In the genomic region with DNA sequence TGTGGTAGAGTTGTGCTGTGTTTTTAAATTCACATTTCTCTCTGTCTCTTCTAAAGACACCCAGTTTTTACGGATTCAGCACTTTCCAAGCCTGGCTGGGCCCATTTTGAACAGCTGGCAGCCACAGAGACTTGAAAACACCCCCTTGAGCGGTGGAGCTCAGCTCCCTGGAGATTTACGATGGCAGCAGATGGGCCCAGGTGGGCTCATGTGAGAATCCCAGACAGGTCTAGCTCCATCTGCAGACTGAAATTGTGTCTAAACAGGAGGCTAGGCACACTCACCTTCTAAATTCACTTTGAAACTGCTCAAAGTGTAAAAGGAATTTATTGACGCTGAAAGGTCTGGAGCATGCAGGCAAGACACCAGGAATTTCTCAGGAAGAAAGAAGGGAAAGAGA, we compare ENCODE assay signal across 19 cellular contexts.
DNase-seq lines count a peak whose midpoint lies in the region; ATAC-seq and TF ChIP-seq lines count a peak whose summit lies in the region.
"Had no signal": no experiment of that assay in that cellular context is flagged by ENCODE, and none has a peak within 500 bp of the region (broad histone marks: within the 10 kb centered on the region; RNA-seq: fewer than 3 reads in every experiment).

No MANE protein-coding gene starts in this region.

- H3K27me3 Mint-ChIP-seq in brain: peaks cover 8% of the 10 kb centered on the region
- H3K27me3 Mint-ChIP-seq in progenitor cell of endocrine pancreas: no peaks in the 10 kb centered on the region
- H3K27me3 Mint-ChIP-seq in CD4-positive, alpha-beta memory T cell: peaks cover 2 to 3% of the 10 kb centered on the region in 2 donors
- H3K27me3 Mint-ChIP-seq in activated CD4-positive, alpha-beta T cell treated with anti-CD3 and anti-CD28 coated beads for 36 hours: no peaks in the 10 kb centered on the region

- H3K4me3 Mint-ChIP-seq in brain (peak overlapping the region in 1 of 5 experiments; percentile 35), progenitor cell of endocrine pancreas (ENCODE audit: low read depth) (no peak overlapping the region)
- H3K4me3 Mint-ChIP-seq in CD4-positive, alpha-beta memory T cell: no peak overlapping the region
- no peak overlapping the region for H3K4me3 Mint-ChIP-seq in activated CD4-positive, alpha-beta T cell treated with anti-CD3 and anti-CD28 coated beads for 36 hours
- H3K4me3 Mint-ChIP-seq: CD8-positive, alpha-beta T cell; naive thymus-derived CD4-positive, alpha-beta T cell had no signal

- H3K9me3 Mint-ChIP-seq in brain: peaks cover 4 to 36% (median 11%) of the 10 kb centered on the region in 5 experiments
- H3K9me3 Mint-ChIP-seq in progenitor cell of endocrine pancreas (ENCODE audit: low read depth): no peaks in the 10 kb centered on the region
- peaks cover 0 to 12% (median 2%) of the 10 kb centered on the region in 8 donors for H3K9me3 Mint-ChIP-seq in CD4-positive, alpha-beta memory T cell
- peaks cover 9% of the 10 kb centered on the region for H3K9me3 Mint-ChIP-seq in activated CD4-positive, alpha-beta T cell treated with anti-CD3 and anti-CD28 coated beads for 36 hours (ENCODE audit: low read depth)
- H3K9me3 Mint-ChIP-seq: CD8-positive, alpha-beta T cell had no signal

- H3K9me3 ChIP-seq in CD4-positive, alpha-beta memory T cell (ENCODE audit: control insufficient read depth in 1 of 2, low read length in 2 of 2): no peaks in the 10 kb centered on the region

- intact Hi-C loops in CD4-positive, alpha-beta memory T cell (cut with micrococcal nuclease): no loop called here
- intact Hi-C loops in activated CD4-positive, alpha-beta T cell treated with anti-CD3 and anti-CD28 coated beads for 36 hours (cut with DNase I, micrococcal nuclease): no loop called here

- POLR2A ChIA-PET in CD4-positive, alpha-beta memory T cell (lab: Charles Lee; ENCODE audit: partially characterized antibody): no interaction called here
- POLR2A ChIA-PET in activated CD4-positive, alpha-beta T cell treated with anti-CD3 and anti-CD28 coated beads for 36 hours (lab: Charles Lee): no interaction called here

- H3K36me3 Mint-ChIP-seq in brain (no peaks in the 10 kb centered on the region), progenitor cell of endocrine pancreas (ENCODE audit: insufficient read depth) (no peaks in the 10 kb centered on the region)
- no peaks in the 10 kb centered on the region for H3K36me3 Mint-ChIP-seq in CD4-positive, alpha-beta memory T cell
- H3K36me3 Mint-ChIP-seq in activated CD4-positive, alpha-beta T cell treated with anti-CD3 and anti-CD28 coated beads for 36 hours (ENCODE audit: low read depth): peaks cover 2% of the 10 kb centered on the region
- H3K36me3 Mint-ChIP-seq: CD8-positive, alpha-beta T cell had no signal

- H3K27ac Mint-ChIP-seq in brain (peak overlapping the region in 3 of 5 experiments; percentile 6 to 55 (median 45)), progenitor cell of endocrine pancreas (peak overlapping the region; percentile 18)
- H3K27ac Mint-ChIP-seq in CD4-positive, alpha-beta memory T cell: no peak overlapping the region
- no peak overlapping the region for H3K27ac Mint-ChIP-seq in activated CD4-positive, alpha-beta T cell treated with anti-CD3 and anti-CD28 coated beads for 36 hours
- H3K27ac Mint-ChIP-seq: CD8-positive, alpha-beta T cell; naive thymus-derived CD4-positive, alpha-beta T cell had no signal

- DNase-seq in NCI-H1105 treated with DMSO at 0.1 percent for 48 hours (lab: John Stamatoyannopoulos, UW) (peak; percentile 9), NCI-H1105 (lab: John Stamatoyannopoulos, UW) (no peak), NCI-H2171 treated with DMSO at 0.1 percent for 48 hours (lab: John Stamatoyannopoulos, UW) (peak; percentile 97), progenitor cell of endocrine pancreas (ENCODE audit: low spot score, unreplicated experiment) (no peak)
- no peak for DNase-seq in CD4-positive, alpha-beta memory T cell
- DNase-seq in activated CD4-positive, alpha-beta T cell treated with anti-CD3 and anti-CD28 coated beads for 36 hours: no peak
- DNase-seq: 8988T; activated CD4-positive, alpha-beta T cell treated with anti-CD3 and anti-CD28 coated beads for 48 hours; activated effector memory CD4-positive, alpha-beta T cell treated with anti-CD3 and anti-CD28 coated beads, Interleukin-2, amount 50 U/mL, for 16 hours; activated T-cell treated with anti-CD3 and anti-CD28 coated beads, Interleukin-2, amount 50 U/mL, for 1 hour; CD8-positive, alpha-beta T cell; naive thymus-derived CD4-positive, alpha-beta T cell; NCI-H1092 treated with DMSO at 0.1 percent for 48 hours; NCI-H526 treated with DMSO at 0.1 percent for 48 hours; stimulated activated naive CD4-positive, alpha-beta T cell had no signal

- no peaks in the 10 kb centered on the region for H3K4me1 ChIP-seq in CD4-positive, alpha-beta memory T cell (ENCODE audit: insufficient read depth, low read length)

- no peaks in the 10 kb centered on the region for H3K36me3 ChIP-seq in CD4-positive, alpha-beta memory T cell (ENCODE audit: insufficient read depth, low read length)
- H3K36me3 ChIP-seq: gastroesophageal sphincter had no signal

- H3K27ac ChIP-seq in CD4-positive, alpha-beta memory T cell (ENCODE audit: low read depth, low read length): no peak overlapping the region
- H3K27ac ChIP-seq: gastroesophageal sphincter had no signal

- no peak overlapping the region for H3K4me3 ChIP-seq in CD4-positive, alpha-beta memory T cell (ENCODE audit: low read length in 2 of 2)
- H3K4me3 ChIP-seq: gastroesophageal sphincter had no signal

- no peak for ATAC-seq in GM18511 (IDR thresholded peaks at IDR 0.05; ENCODE audit: unreplicated experiment)
- no peak for ATAC-seq in activated CD4-positive, alpha-beta T cell treated with anti-CD3 and anti-CD28 coated beads for 36 hours
- ATAC-seq: CD8-positive, alpha-beta T cell; gastroesophageal sphincter; naive thymus-derived CD4-positive, alpha-beta T cell; Right ventricle myocardium inferior had no signal

- TF ChIP-seq CTCF in brain (conservative IDR thresholded peaks at IDR 0.05): no peak
- no peak for TF ChIP-seq CTCF in progenitor cell of endocrine pancreas (IDR thresholded peaks at IDR 0.05; ENCODE audit: unreplicated experiment)

- H3K27me3 ChIP-seq in CD4-positive, alpha-beta memory T cell (ENCODE audit: insufficient read depth, low read length): no peaks in the 10 kb centered on the region
- H3K27me3 ChIP-seq: gastroesophageal sphincter had no signal

- peaks cover 54% of the 10 kb centered on the region for H3K4me1 Mint-ChIP-seq in brain
- peaks cover 39% of the 10 kb centered on the region for H3K4me1 Mint-ChIP-seq in progenitor cell of endocrine pancreas (ENCODE audit: low read depth)
- H3K4me1 Mint-ChIP-seq in CD4-positive, alpha-beta memory T cell: no peaks in the 10 kb centered on the region
- no peaks in the 10 kb centered on the region for H3K4me1 Mint-ChIP-seq in activated CD4-positive, alpha-beta T cell treated with anti-CD3 and anti-CD28 coated beads for 36 hours

- CTCF ChIA-PET in CD4-positive, alpha-beta memory T cell (lab: Charles Lee; ENCODE audit: partially characterized antibody): interaction anchor here (0.9 kb wide), 1 partner anchor 67 kb away, joined by 3 read pairs; no protein-coding TSS in a partner anchor
- CTCF ChIA-PET in activated CD4-positive, alpha-beta T cell treated with anti-CD3 and anti-CD28 coated beads for 36 hours (lab: Charles Lee): no interaction called here

Comparison
In these comparisons a context has a peak if more than half of its experiments do, and no peak if none do; other contexts are left out.
1. DNase-seq: peak in NCI-H1105 treated with DMSO at 0.1 percent for 48 hours (single experiment) and NCI-H2171 treated with DMSO at 0.1 percent for 48 hours (single experiment); none in NCI-H1105 (single experiment), progenitor cell of endocrine pancreas (single experiment), CD4-positive, alpha-beta memory T cell (0 of 5) and activated CD4-positive, alpha-beta T cell treated with anti-CD3 and anti-CD28 coated beads for 36 hours (single experiment).
2. H3K27ac Mint-ChIP-seq: peak in brain (3 of 5) and progenitor cell of endocrine pancreas (single experiment); none in CD4-positive, alpha-beta memory T cell (0 of 7) and activated CD4-positive, alpha-beta T cell treated with anti-CD3 and anti-CD28 coated beads for 36 hours (single experiment).